In genomic region chr16:51017969-51018368, GRCh38 we compare ENCODE assay signal across 11 cellular contexts.
"Had no signal": no experiment of that assay in that cellular context is flagged by ENCODE, and none has a peak within 500 bp of the region (broad histone marks: within the 10 kb centered on the region; RNA-seq: fewer than 3 reads in every experiment).

No MANE protein-coding gene starts in this region.

- H3K9me3 ChIP-seq: HAP-1 had no signal

- H3K27ac ChIP-seq: GM23248 had no signal

- ATAC-seq: GM23338, HCT116 had no signal

- H3K9me3 Mint-ChIP-seq: GM23338, H9 had no signal

- H2AFZ ChIP-seq: GM23248, GM23338 had no signal

- FAIRE-seq: H1, H54 had no signal

- H3K4me2 ChIP-seq: GM23338 had no signal

- H3K4me3 ChIP-seq: GM23248, GM23338, HAP-1 had no signal

- H3K4me3 Mint-ChIP-seq: GM23338, H9, HFFc6 had no signal

- H3K27ac Mint-ChIP-seq: GM23338, H9, HFFc6 had no signal

- H3K36me3 ChIP-seq: HAP-1 had no signal

- H3K9ac ChIP-seq: GM23248 had no signal

- DNase-seq: GM23248, GOT3, H7, H9, HCEC 1CT, HFFc6 had no signal
